In the genomic region with DNA sequence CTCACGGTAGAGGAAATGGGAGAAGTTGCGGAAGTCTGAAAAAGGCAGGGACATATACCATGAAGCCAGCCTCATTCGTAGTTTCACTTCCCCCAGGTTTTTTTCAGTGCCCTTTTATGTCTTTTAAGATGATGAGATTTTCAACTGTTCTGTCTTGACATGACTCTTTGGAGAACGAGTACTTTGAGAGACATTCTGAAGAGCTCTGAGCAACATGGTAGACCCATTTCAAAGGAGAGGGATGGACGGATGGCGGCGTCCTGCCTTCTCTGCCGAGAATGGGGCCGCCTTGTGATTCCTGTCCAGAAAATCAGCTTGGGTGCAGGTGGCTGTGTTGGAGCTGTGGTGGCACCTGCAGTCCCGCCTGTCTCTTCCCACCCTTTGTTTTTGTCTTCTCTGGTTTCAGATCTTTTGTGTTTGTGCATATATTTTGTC, we compare ENCODE assay signal across 17 cellular contexts. TPM values are rescaled to one million over a fixed set of nuclear protein-coding genes. Genes with fewer than 3 reads are reported as not detected.
DNase-seq lines count a peak whose midpoint lies in the region; ATAC-seq and TF ChIP-seq lines count a peak whose summit lies in the region.
"Had no signal": no experiment of that assay in that cellular context is flagged by ENCODE, and none has a peak within 500 bp of the region (broad histone marks: within the 10 kb centered on the region; RNA-seq: fewer than 3 reads in every experiment).

No MANE protein-coding gene starts in this region.

- H3K9me3 Mint-ChIP-seq in activated B cell treated with CpG ODN at 0.5 μM for 24 hours: no peaks in the 10 kb centered on the region
- peaks cover 0 to under 1% (median 0%) of the 10 kb centered on the region in 7 donors for H3K9me3 Mint-ChIP-seq in naive B cell
- H3K9me3 Mint-ChIP-seq in T-cell: no peaks in the 10 kb centered on the region
- H3K9me3 Mint-ChIP-seq: activated naive CD4-positive, alpha-beta T cell treated with anti-CD3 and anti-CD28 coated beads, Interleukin-2, amount 50 U/mL, for 24 hours; T-helper 2 cell treated with Interferon-gamma antibody and Interleukin-4, amounts not matched to agents 5 μg/mL and 100 μg/mL, for 36 hours had no signal

- H3K27ac Mint-ChIP-seq in activated B cell treated with CpG ODN at 0.5 μM for 24 hours (no peak overlapping the region), naive B cell (peak overlapping the region in 5 of 6 donors; percentile 49 to 86 (median 67)), T-cell (no peak overlapping the region)
- H3K27ac Mint-ChIP-seq: activated CD4-positive, alpha-beta T cell treated with anti-CD3 and anti-CD28 coated beads for 36 hours; activated naive CD4-positive, alpha-beta T cell treated with anti-CD3 and anti-CD28 coated beads, Interleukin-2, amount 50 U/mL, for 24 hours; T-helper 2 cell treated with Interferon-gamma antibody and Interleukin-4, amounts not matched to agents 5 μg/mL and 100 μg/mL, for 36 hours had no signal

- peaks cover 22% of the 10 kb centered on the region for H3K4me1 ChIP-seq in BLaER1
- peaks cover 15% of the 10 kb centered on the region for H3K4me1 ChIP-seq in MM.1S (ENCODE audit: low read length)
- peaks cover 0 to 51% (median 29%) of the 10 kb centered on the region in 6 donors for H3K4me1 ChIP-seq in spleen

- TF ChIP-seq CTCF in MM.1S (IDR thresholded peaks at IDR 0.05; ENCODE audit: low read length) (no peak), activated B cell treated with CpG ODN at 0.5 μM for 24 hours (IDR thresholded peaks at IDR 0.05) (no peak), spleen (IDR thresholded peaks at IDR 0.05 in 8 of 11, conservative IDR thresholded peaks at IDR 0.05 in 3 of 11) (no peak)

- TF ChIP-seq POLR2A in spleen (IDR thresholded peaks at IDR 0.05): no peak

- H3K27ac ChIP-seq in BLaER1: no peak overlapping the region
- peak overlapping the region; percentile 80 for H3K27ac ChIP-seq in MM.1S (ENCODE audit: low read length)
- H3K27ac ChIP-seq in spleen: no peak overlapping the region
- H3K27ac ChIP-seq: esophagus squamous epithelium had no signal

- H3K4me1 Mint-ChIP-seq in activated B cell treated with CpG ODN at 0.5 μM for 24 hours (peaks cover 16% of the 10 kb centered on the region), naive B cell (peaks cover 15 to 26% (median 17%) of the 10 kb centered on the region in 3 donors), T-cell (peaks cover 0 to 11% (median 10%) of the 10 kb centered on the region in 3 donors)
- H3K4me1 Mint-ChIP-seq: activated CD4-positive, alpha-beta T cell treated with anti-CD3 and anti-CD28 coated beads for 36 hours; activated naive CD4-positive, alpha-beta T cell treated with anti-CD3 and anti-CD28 coated beads, Interleukin-2, amount 50 U/mL, for 24 hours had no signal

- no peaks in the 10 kb centered on the region for H3K36me3 Mint-ChIP-seq in activated B cell treated with CpG ODN at 0.5 μM for 24 hours (ENCODE audit: low read depth)
- H3K36me3 Mint-ChIP-seq in naive B cell: no peaks in the 10 kb centered on the region
- H3K36me3 Mint-ChIP-seq in T-cell: no peaks in the 10 kb centered on the region
- H3K36me3 Mint-ChIP-seq: activated naive CD4-positive, alpha-beta T cell treated with anti-CD3 and anti-CD28 coated beads, Interleukin-2, amount 50 U/mL, for 24 hours had no signal

- peaks cover 14% of the 10 kb centered on the region for H3F3A ChIP-seq in MM.1S (ENCODE audit: insufficient read depth, low read length)

- intact Hi-C loops in activated B cell treated with CpG ODN at 0.5 μM for 24 hours (cut with micrococcal nuclease): no loop called here
- intact Hi-C loops in spleen (cut with DNase I; ENCODE audit: low total_unique reads): no loop called here

- H3K4me3 Mint-ChIP-seq in activated B cell treated with CpG ODN at 0.5 μM for 24 hours (no peak overlapping the region), naive B cell (peak overlapping the region in 7 of 8 donors; percentile 46 to 84 (median 75)), T-cell (no peak overlapping the region)
- H3K4me3 Mint-ChIP-seq: activated CD4-positive, alpha-beta T cell treated with anti-CD3 and anti-CD28 coated beads for 36 hours; activated naive CD4-positive, alpha-beta T cell treated with anti-CD3 and anti-CD28 coated beads, Interleukin-2, amount 50 U/mL, for 24 hours; T-helper 2 cell treated with Interferon-gamma antibody and Interleukin-4, amounts not matched to agents 5 μg/mL and 100 μg/mL, for 36 hours had no signal

- DNase-seq in MM.1S (peak; percentile 76), activated B cell treated with CpG ODN at 0.5 μM for 24 hours (no peak), naive B cell (peak; percentile 49), T-cell (no peak), spleen (no peak), AG08396 (ENCODE audit: low spot score) (no peak), NCI-H187 treated with DMSO at 0.1 percent for 48 hours (lab: John Stamatoyannopoulos, UW) (no peak)
- DNase-seq: activated CD4-positive, alpha-beta T cell treated with anti-CD3 and anti-CD28 coated beads for 36 hours; activated T-cell treated with anti-CD3 and anti-CD28 coated beads for 4 hours; esophagus squamous epithelium; NCI-H1092 treated with DMSO at 0.1 percent for 48 hours; testis had no signal

- H3K36me3 ChIP-seq in BLaER1 (no peaks in the 10 kb centered on the region), MM.1S (replicated peaks; ENCODE audit: insufficient read depth, low read length) (no peaks in the 10 kb centered on the region), spleen (no peaks in the 10 kb centered on the region)

- CTCF ChIA-PET in activated B cell treated with CpG ODN at 0.5 μM for 24 hours (lab: Charles Lee) (no interaction called here), T-cell (lab: Charles Lee) (no interaction called here)

- no peaks in the 10 kb centered on the region; the same call in 1 of the 2 replicates for H3K79me2 ChIP-seq in MM.1S (ENCODE audit: low read length)

- H3K4me2 ChIP-seq in BLaER1 (peak overlapping the region; percentile 71), MM.1S (ENCODE audit: low read depth, low read length) (peak overlapping the region; percentile 63)

- H3K27me3 ChIP-seq in BLaER1 (no peaks in the 10 kb centered on the region), MM.1S (replicated peaks; ENCODE audit: insufficient read depth, low read length) (no peaks in the 10 kb centered on the region), spleen (replicated peaks in 1 of 7) (peaks cover 0 to 11% (median 0%) of the 10 kb centered on the region in 7 donors)
- H3K27me3 ChIP-seq: esophagus squamous epithelium, testis had no signal

- 61 to 77% (median 70%) methylated on average over 10 of the region's 10 CpGs for WGBS in spleen, 5 donors

- H3K9me3 ChIP-seq in BLaER1 (no peaks in the 10 kb centered on the region), MM.1S (replicated peaks; ENCODE audit: insufficient read depth, low read length) (no peaks in the 10 kb centered on the region), spleen (no peaks in the 10 kb centered on the region)
- H3K9me3 ChIP-seq: esophagus squamous epithelium, testis had no signal

- POLR2A ChIA-PET in activated B cell treated with CpG ODN at 0.5 μM for 24 hours (lab: Charles Lee) (interaction anchor here (0.6 kb wide), 1 partner anchor 1509 kb away, joined by 4 read pairs; no protein-coding TSS in a partner anchor), T-cell (lab: Charles Lee) (no interaction called here)

- H3K27me3 Mint-ChIP-seq in activated B cell treated with CpG ODN at 0.5 μM for 24 hours (peaks cover 2% of the 10 kb centered on the region), naive B cell (peaks cover 0 to 4% (median 0%) of the 10 kb centered on the region in 3 donors), T-cell (peaks cover 4 to 9% of the 10 kb centered on the region in 2 donors)

- H4K20me1 ChIP-seq in BLaER1: no peaks in the 10 kb centered on the region
- no peaks in the 10 kb centered on the region for H4K20me1 ChIP-seq in MM.1S (ENCODE audit: insufficient read depth, low read length)

- H3K4me3 ChIP-seq in BLaER1 (0 out of 2 replicates have a peak overlapping the region, but pooled peaks have one; percentile 9), MM.1S (ENCODE audit: low read length) (peak overlapping the region; percentile 48; the same call in 1 of the 2 replicates), spleen (no peak overlapping the region)
- H3K4me3 ChIP-seq: esophagus squamous epithelium, lung, testis had no signal

- H3K9me2 ChIP-seq in MM.1S (replicated peaks; ENCODE audit: insufficient read depth, low read length): no peaks in the 10 kb centered on the region

- H3K9ac ChIP-seq in BLaER1 (no peak overlapping the region), MM.1S (ENCODE audit: low read length) (peak overlapping the region; percentile 36; the same call in 1 of the 2 replicates)

- ATAC-seq in activated B cell treated with CpG ODN at 0.5 μM for 24 hours (ENCODE audit: low read depth) (peak; percentile 47), naive B cell (ENCODE audit: low read depth in 2 of 2) (peak; percentile 69 to 89), T-cell (replicated peaks in 1 of 4) (no peak)
- ATAC-seq: activated CD4-positive, alpha-beta T cell treated with anti-CD3 and anti-CD28 coated beads for 36 hours; Right ventricle myocardium inferior had no signal

- H2AFZ ChIP-seq in MM.1S (ENCODE audit: low read length): peak overlapping the region; percentile 57

RNA-seq across cellular contexts. Expression of gene SH3BP4, which starts 41.7 kb away (rescaled TPM):
- total RNA-seq in activated B cell treated with CpG ODN at 0.5 μM for 24 hours: 0.76 and 1.1 TPM in 2 replicates
- 1 to 10 TPM in 5 of 6 donors, under 1 TPM in 1; 0.85 to 2.6 (median 2.2) TPM for polyA plus RNA-seq in naive B cell (ENCODE audit: low read depth in 6 of 6)
- 1 to 10 TPM in 1 of 5 donors, under 1 TPM in 4; 0.14 to 1.3 (median 0.50) TPM for total RNA-seq in T-cell
- total RNA-seq in spleen: 10 to 100 TPM; 10.2 to 21.0 (median 20.0) TPM
- polyA plus RNA-seq in spleen: 1 to 10 TPM; 2.3 to 3.7 (median 3.7) TPM

Comparison
In these comparisons a context has a peak if more than half of its experiments do, and no peak if none do; other contexts are left out.
1. H3K4me3 ChIP-seq: peak in BLaER1 (single experiment) and MM.1S (single experiment); none in spleen (0 of 8).
2. DNase-seq: peak in MM.1S (single experiment) and naive B cell (single experiment); none in activated B cell treated with CpG ODN at 0.5 μM for 24 hours (single experiment), T-cell (0 of 34), spleen (single experiment), AG08396 (single experiment) and NCI-H187 treated with DMSO at 0.1 percent for 48 hours (single experiment).
3. ATAC-seq: peak in activated B cell treated with CpG ODN at 0.5 μM for 24 hours (single experiment) and naive B cell (2 of 2); none in T-cell (0 of 4).
4. H3K27ac Mint-ChIP-seq: peak in naive B cell (5 of 6); none in activated B cell treated with CpG ODN at 0.5 μM for 24 hours (single experiment) and T-cell (0 of 2).
5. H3K4me3 Mint-ChIP-seq: peak in naive B cell (7 of 8); none in activated B cell treated with CpG ODN at 0.5 μM for 24 hours (single experiment) and T-cell (0 of 3).